Comparison of ENCODE assay signal across 8 cellular contexts in genomic region chr21:29025328-29025713, GRCh38. TPM values are rescaled to one million over a fixed set of nuclear protein-coding genes. Genes with fewer than 3 reads are reported as not detected.
DNase-seq lines count a peak whose midpoint lies in the region; ATAC-seq, FAIRE-seq and TF ChIP-seq lines count a peak whose summit lies in the region.

No MANE protein-coding gene starts in this region.

- H3K27ac ChIP-seq in small intestine (ENCODE audit: low read depth in 1 of 2, low read length in 1 of 2): peak overlapping the region; percentile 98 to 100

- H3K36me3 Mint-ChIP-seq in activated CD4-positive, alpha-beta T cell treated with anti-CD3 and anti-CD28 coated beads, Interleukin-2, amount 10 ng/mL, durations not matched to agents 7 days and 5 days (ENCODE audit: low read depth): peaks cover 22% of the 10 kb centered on the region
- H3K36me3 Mint-ChIP-seq in activated B cell treated with CpG ODN at 0.5 μM for 24 hours (ENCODE audit: low read depth): peaks cover 42% of the 10 kb centered on the region

- POLR2A ChIA-PET in activated CD4-positive, alpha-beta T cell treated with anti-CD3 and anti-CD28 coated beads, Interleukin-2, amount 10 ng/mL, durations not matched to agents 7 days and 5 days (lab: Charles Lee): interaction anchor here (2.2 kb wide), 1 partner anchor 23 kb away, joined by 15 read pairs; no protein-coding TSS in a partner anchor
- POLR2A ChIA-PET in activated B cell treated with CpG ODN at 0.5 μM for 24 hours (lab: Charles Lee): interaction anchor here (0.6 to 10.5 kb wide), 15 partner anchors 9 to 274 kb away, joined by 3 to 285 read pairs (median 5); partner anchors contain the start of genes BACH1, CCT8 and LTN1

- H3K27me3 ChIP-seq in small intestine (ENCODE audit: control insufficient read depth in 2 of 2, insufficient read depth in 2 of 2, low read length in 2 of 2): no peaks in the 10 kb centered on the region

- H3K4me1 ChIP-seq in small intestine (ENCODE audit: control insufficient read depth in 2 of 2, insufficient read depth in 1 of 2, low read depth in 1 of 2, low read length in 1 of 2): no peaks in the 10 kb centered on the region

- no peaks in the 10 kb centered on the region for H3K9me3 Mint-ChIP-seq in activated CD4-positive, alpha-beta T cell treated with anti-CD3 and anti-CD28 coated beads, Interleukin-2, amount 10 ng/mL, durations not matched to agents 7 days and 5 days
- H3K9me3 Mint-ChIP-seq in activated B cell treated with CpG ODN at 0.5 μM for 24 hours: no peaks in the 10 kb centered on the region

- DNase-seq in activated CD4-positive, alpha-beta T cell treated with anti-CD3 and anti-CD28 coated beads, Interleukin-2, amount 10 ng/mL, durations not matched to agents 7 days and 5 days: no peak
- DNase-seq in activated CD4-positive, alpha-beta T cell treated with anti-CD3 and anti-CD28 coated beads, Interleukin-2, amount 50 U/mL, for 48 hours: no peak
- no peak for DNase-seq in activated B cell treated with CpG ODN at 0.5 μM for 24 hours
- peak; percentile 27 for DNase-seq in hepatic stellate cell (ENCODE audit: low spot score)
- peak; percentile 51 for DNase-seq in small intestine
- no peak for DNase-seq in COR-L47 (lab: John Stamatoyannopoulos, UW)
- DNase-seq in NCI-H1092 (lab: John Stamatoyannopoulos, UW): no peak

- no peaks in the 10 kb centered on the region for H3K9me3 ChIP-seq in small intestine (ENCODE audit: control insufficient read depth, low read depth)

- CTCF ChIA-PET in activated CD4-positive, alpha-beta T cell treated with anti-CD3 and anti-CD28 coated beads, Interleukin-2, amount 10 ng/mL, durations not matched to agents 7 days and 5 days (lab: Charles Lee): interaction anchor here (0.8 to 1.9 kb wide), 4 partner anchors 10 to 48 kb away, joined by 3 to 7 read pairs (median 6); partner anchors contain the start of gene CCT8
- CTCF ChIA-PET in activated B cell treated with CpG ODN at 0.5 μM for 24 hours (lab: Charles Lee): interaction anchor here (1.9 to 2.3 kb wide), 2 partner anchors 23 to 32 kb away, joined by 5 to 8 read pairs; partner anchors contain the start of gene LTN1

- H3K27me3 Mint-ChIP-seq in activated CD4-positive, alpha-beta T cell treated with anti-CD3 and anti-CD28 coated beads, Interleukin-2, amount 10 ng/mL, durations not matched to agents 7 days and 5 days: no peaks in the 10 kb centered on the region
- H3K27me3 Mint-ChIP-seq in activated B cell treated with CpG ODN at 0.5 μM for 24 hours: no peaks in the 10 kb centered on the region

- 1 to 2% (median 2%) methylated on average over 6 of the region's 6 CpGs for whole genome bisulfite sequencing in small intestine, 3 donors

- peak overlapping the region; percentile 71 to 83 for H3K4me3 ChIP-seq in small intestine (ENCODE audit: low read depth in 1 of 2, low read length in 2 of 2)

- H3K4me3 Mint-ChIP-seq in activated CD4-positive, alpha-beta T cell treated with anti-CD3 and anti-CD28 coated beads, Interleukin-2, amount 10 ng/mL, durations not matched to agents 7 days and 5 days: peak overlapping the region; percentile 96
- peak overlapping the region; percentile 98 for H3K4me3 Mint-ChIP-seq in activated B cell treated with CpG ODN at 0.5 μM for 24 hours

- ATAC-seq in activated B cell treated with CpG ODN at 0.5 μM for 24 hours (ENCODE audit: low read depth) (no peak), GM19463 (IDR thresholded peaks at IDR 0.05; ENCODE audit: unreplicated experiment) (no peak)

- intact Hi-C loops in activated B cell treated with CpG ODN at 0.5 μM for 24 hours (cut with micrococcal nuclease): no loop called here

- H3K27ac Mint-ChIP-seq in activated CD4-positive, alpha-beta T cell treated with anti-CD3 and anti-CD28 coated beads, Interleukin-2, amount 10 ng/mL, durations not matched to agents 7 days and 5 days: peak overlapping the region; percentile 98
- peak overlapping the region; percentile 98 for H3K27ac Mint-ChIP-seq in activated B cell treated with CpG ODN at 0.5 μM for 24 hours

- H3K36me3 ChIP-seq in small intestine (ENCODE audit: control insufficient read depth in 2 of 2, insufficient read depth in 2 of 2, low read length in 2 of 2): peaks cover 0 to 5% of the 10 kb centered on the region in 2 donors

- H3K4me1 Mint-ChIP-seq in activated CD4-positive, alpha-beta T cell treated with anti-CD3 and anti-CD28 coated beads, Interleukin-2, amount 10 ng/mL, durations not matched to agents 7 days and 5 days: peaks cover 52% of the 10 kb centered on the region
- peaks cover 40% of the 10 kb centered on the region for H3K4me1 Mint-ChIP-seq in activated B cell treated with CpG ODN at 0.5 μM for 24 hours

- no peak for TF ChIP-seq CTCF in activated B cell treated with CpG ODN at 0.5 μM for 24 hours (IDR thresholded peaks at IDR 0.05)

- FAIRE-seq in small intestine (lab: Jason Lieb, UNC): no peak

RNA-seq across cellular contexts. Expression of gene USP16, which starts 0.9 kb away (rescaled TPM):
- 10 to 100 TPM; 36.0 to 39.9 TPM for total RNA-seq in activated CD4-positive, alpha-beta T cell treated with anti-CD3 and anti-CD28 coated beads, Interleukin-2, amount 10 ng/mL, durations not matched to agents 7 days and 5 days
- 53.2 and 54.6 TPM in 2 replicates for total RNA-seq in activated B cell treated with CpG ODN at 0.5 μM for 24 hours
- polyA plus RNA-seq in small intestine: 10 to 100 TPM; 24.6 to 30.5 (median 27.7) TPM

RNA-seq across cellular contexts. Expression of gene RWDD2B, which starts 6.2 kb away (rescaled TPM):
- 10 to 100 TPM; 10.8 to 11.5 TPM for total RNA-seq in activated CD4-positive, alpha-beta T cell treated with anti-CD3 and anti-CD28 coated beads, Interleukin-2, amount 10 ng/mL, durations not matched to agents 7 days and 5 days
- total RNA-seq in activated B cell treated with CpG ODN at 0.5 μM for 24 hours: 11.1 and 11.9 TPM in 2 replicates
- 10 to 100 TPM in 2 of 3 donors, 1 to 10 TPM in 1; 8.4 to 12.8 (median 10.7) TPM for polyA plus RNA-seq in small intestine

RNA-seq across cellular contexts. Expression of gene LTN1, which starts 32.6 kb away (rescaled TPM):
- 10 to 100 TPM; 25.7 to 27.4 TPM for total RNA-seq in activated CD4-positive, alpha-beta T cell treated with anti-CD3 and anti-CD28 coated beads, Interleukin-2, amount 10 ng/mL, durations not matched to agents 7 days and 5 days
- 22.5 and 25.8 TPM in 2 replicates for total RNA-seq in activated B cell treated with CpG ODN at 0.5 μM for 24 hours
- 1 to 10 TPM; 3.0 to 6.3 (median 5.4) TPM for polyA plus RNA-seq in small intestine

RNA-seq across cellular contexts. Expression of gene CCT8, which starts 48.1 kb away (rescaled TPM):
- 100 to 1,000 TPM; 210 to 235 TPM for total RNA-seq in activated CD4-positive, alpha-beta T cell treated with anti-CD3 and anti-CD28 coated beads, Interleukin-2, amount 10 ng/mL, durations not matched to agents 7 days and 5 days
- total RNA-seq in activated B cell treated with CpG ODN at 0.5 μM for 24 hours: 170 and 179 TPM in 2 replicates
- 100 to 1,000 TPM in 1 of 3 donors, 10 to 100 TPM in 2; 89.2 to 142 (median 93.9) TPM for polyA plus RNA-seq in small intestine

Comparison
In these comparisons a context has a peak if more than half of its experiments do, and no peak if none do; other contexts are left out.
1. DNase-seq: peak in hepatic stellate cell (single experiment) and small intestine (single experiment); none in activated CD4-positive, alpha-beta T cell treated with anti-CD3 and anti-CD28 coated beads, Interleukin-2, amount 10 ng/mL, durations not matched to agents 7 days and 5 days (single experiment), activated CD4-positive, alpha-beta T cell treated with anti-CD3 and anti-CD28 coated beads, Interleukin-2, amount 50 U/mL, for 48 hours (0 of 2), activated B cell treated with CpG ODN at 0.5 μM for 24 hours (single experiment), COR-L47 (single experiment) and NCI-H1092 (single experiment).